Comparison of ENCODE assay signal across 8 cellular contexts in genomic region chr4:173301518-173302201, GRCh38. TPM values are rescaled to one million over a fixed set of nuclear protein-coding genes. Genes with fewer than 3 reads are reported as not detected.
A peak's percentile ranks its signal among the peaks of the same experiment; 100 is the strongest.
DNase-seq lines count a peak whose midpoint lies in the region; ATAC-seq and TF ChIP-seq lines count a peak whose summit lies in the region.

No MANE protein-coding gene starts in this region.

- H3K27ac Mint-ChIP-seq in nephron, result peak overlapping the region; percentile 5 to 54 (median 25)

- H3K4me3 Mint-ChIP-seq in nephron, result no peak overlapping the region

- H3K27me3 Mint-ChIP-seq in nephron (ENCODE audit: low read depth), result no peaks in the 10 kb centered on the region

- DNase-seq in NCI-H2196 (lab: John Stamatoyannopoulos, UW; ENCODE audit: unreplicated experiment) (peak; percentile 31), NCI-H2196 treated with DMSO at 0.1 percent for 48 hours (lab: John Stamatoyannopoulos, UW; ENCODE audit: unreplicated experiment) (no peak), NCI-H69 (lab: John Stamatoyannopoulos, UW) (peak; percentile 51)
- peak; percentile 9 for DNase-seq in effector CD4-positive, alpha-beta T cell

- H3K9me3 Mint-ChIP-seq in nephron, result no peaks in the 10 kb centered on the region

- TF ChIP-seq CTCF in nephron (IDR thresholded peaks at IDR 0.05; ENCODE audit: unreplicated experiment in 3 of 3), result peak; percentile 60 to 76 (median 67)

- ATAC-seq in GM21529 (IDR thresholded peaks at IDR 0.05; ENCODE audit: unreplicated experiment) (peak; percentile 65), HG02852 (IDR thresholded peaks at IDR 0.05; ENCODE audit: unreplicated experiment) (no peak), esophagus mucosa (no peak)

- H3K4me1 Mint-ChIP-seq in nephron, result peaks cover 18% of the 10 kb centered on the region

- peaks cover 32% of the 10 kb centered on the region for H3K36me3 Mint-ChIP-seq in nephron (ENCODE audit: low read depth)

RNA-seq across cellular contexts. Expression of gene HMGB2, which starts 32.5 kb away (rescaled TPM):
- total RNA-seq in esophagus mucosa, result 85.0 TPM
